In genomic region chr11:95339554-95339953, GRCh38 we compare ENCODE assay signal across 12 cellular contexts.
A peak's percentile ranks its signal among the peaks of the same experiment; 100 is the strongest.
DNase-seq lines count a peak whose midpoint lies in the region; ATAC-seq, FAIRE-seq and TF ChIP-seq lines count a peak whose summit lies in the region.
"Had no signal": no experiment of that assay in that cellular context is flagged by ENCODE, and none has a peak within 500 bp of the region (broad histone marks: within the 10 kb centered on the region; RNA-seq: fewer than 3 reads in every experiment).

No MANE protein-coding gene starts in this region.

- FAIRE-seq in H54 (lab: Jason Lieb, UNC), result no peak

- TF ChIP-seq POLR2A in H54 (IDR thresholded peaks at IDR 0.05; ENCODE audit: low read depth, low read length), result no peak

- CTCF ChIA-PET in activated CD8-positive, alpha-beta T cell treated with anti-CD3 and anti-CD28 coated beads, Interleukin-2, amount 10 ng/mL, durations not matched to agents 7 days and 5 days (lab: Charles Lee), result interaction anchor here (0.9 to 1.8 kb wide), 3 partner anchors 9 to 366 kb away, joined by 3 to 5 read pairs (median 4); no protein-coding TSS in a partner anchor

- H3K4me3 ChIP-seq in fibroblast of the aortic adventitia (ENCODE audit: low read depth, low read length), result no peak overlapping the region
- peak overlapping the region in 1 of 2 donors; percentile 29 for H3K4me3 ChIP-seq in stomach smooth muscle (ENCODE audit: low read length in 2 of 2)
- H3K4me3 ChIP-seq: SJSA1 had no signal

- no peaks in the 10 kb centered on the region for H3K9me3 Mint-ChIP-seq in activated CD8-positive, alpha-beta T cell treated with anti-CD3 and anti-CD28 coated beads, Interleukin-2, amount 10 ng/mL, durations not matched to agents 7 days and 5 days (ENCODE audit: insufficient read depth)

- peak; percentile 64 for ATAC-seq in GM19351 (IDR thresholded peaks at IDR 0.05; ENCODE audit: unreplicated experiment)
- peak; percentile 29 for ATAC-seq in HG03342 (IDR thresholded peaks at IDR 0.05; ENCODE audit: unreplicated experiment)
- ATAC-seq in activated CD8-positive, alpha-beta T cell treated with anti-CD3 and anti-CD28 coated beads, Interleukin-2, amount 10 ng/mL, durations not matched to agents 7 days and 5 days, result no peak

- no peaks in the 10 kb centered on the region for H3K9me3 ChIP-seq in stomach smooth muscle (ENCODE audit: control insufficient read depth in 2 of 2, low read length in 2 of 2)
- H3K9me3 ChIP-seq: SJSA1 had no signal

- H3K27ac ChIP-seq in stomach smooth muscle (ENCODE audit: low read length), result peak overlapping the region; percentile 89
- H3K27ac ChIP-seq: SJSA1 had no signal

- H3K4me1 Mint-ChIP-seq in activated CD8-positive, alpha-beta T cell treated with anti-CD3 and anti-CD28 coated beads, Interleukin-2, amount 10 ng/mL, durations not matched to agents 7 days and 5 days (ENCODE audit: low read depth), result peaks cover 22% of the 10 kb centered on the region

- H3K27me3 Mint-ChIP-seq in activated CD8-positive, alpha-beta T cell treated with anti-CD3 and anti-CD28 coated beads, Interleukin-2, amount 10 ng/mL, durations not matched to agents 7 days and 5 days (ENCODE audit: low read depth), result no peaks in the 10 kb centered on the region

- no peaks in the 10 kb centered on the region for H3K36me3 ChIP-seq in stomach smooth muscle (ENCODE audit: control insufficient read depth in 2 of 2, insufficient read depth in 2 of 2, low read length in 2 of 2)
- H3K36me3 ChIP-seq: SJSA1 had no signal

- no peak overlapping the region for H3K4me3 Mint-ChIP-seq in activated CD8-positive, alpha-beta T cell treated with anti-CD3 and anti-CD28 coated beads, Interleukin-2, amount 10 ng/mL, durations not matched to agents 7 days and 5 days

- H3K9ac ChIP-seq in stomach smooth muscle (ENCODE audit: low read length in 2 of 2), result no peak overlapping the region

- POLR2A ChIA-PET in activated CD8-positive, alpha-beta T cell treated with anti-CD3 and anti-CD28 coated beads, Interleukin-2, amount 10 ng/mL, durations not matched to agents 7 days and 5 days (lab: Charles Lee), result interaction anchor here (0.6 to 0.9 kb wide), 3 partner anchors 91 to 108 kb away, joined by 3 read pairs; partner anchors contain the start of gene SESN3

- H3K4me1 ChIP-seq in stomach smooth muscle (ENCODE audit: control insufficient read depth, insufficient read depth, low read length), result peaks cover 30% of the 10 kb centered on the region
- H3K4me1 ChIP-seq: SJSA1 had no signal

- DNase-seq in fibroblast of the aortic adventitia (ENCODE audit: low read depth) (peak; percentile 39), H54 (ENCODE audit: insufficient read length, low spot score) (no peak), NCI-H1105 treated with DMSO at 0.1 percent for 48 hours (lab: John Stamatoyannopoulos, UW) (no peak), NCI-H226 (no peak)
- DNase-seq in activated CD8-positive, alpha-beta T cell treated with anti-CD3 and anti-CD28 coated beads, Interleukin-2, amount 10 ng/mL, durations not matched to agents 7 days and 5 days, result no peak
- DNase-seq: cortex of kidney, DMS79 treated with DMSO at 0.1 percent for 48 hours, NCI-H2171 had no signal

- H3K36me3 Mint-ChIP-seq in activated CD8-positive, alpha-beta T cell treated with anti-CD3 and anti-CD28 coated beads, Interleukin-2, amount 10 ng/mL, durations not matched to agents 7 days and 5 days (ENCODE audit: low read depth), result peaks cover 4% of the 10 kb centered on the region

- no peak overlapping the region for H3K27ac Mint-ChIP-seq in activated CD8-positive, alpha-beta T cell treated with anti-CD3 and anti-CD28 coated beads, Interleukin-2, amount 10 ng/mL, durations not matched to agents 7 days and 5 days

- no peaks in the 10 kb centered on the region for H3K27me3 ChIP-seq in stomach smooth muscle (ENCODE audit: control insufficient read depth in 1 of 2, insufficient read depth in 2 of 2, low read length in 2 of 2)
- H3K27me3 ChIP-seq: SJSA1 had no signal

- no peak for TF ChIP-seq CTCF in fibroblast of the aortic adventitia (IDR thresholded peaks at IDR 0.05; ENCODE audit: insufficient read depth, low read length)
